Comparison of ENCODE assay signal across 11 cellular contexts in genomic region chr10:70457759-70458305, GRCh38. TPM values are rescaled to one million over a fixed set of nuclear protein-coding genes. Genes with fewer than 3 reads are reported as not detected.
DNase-seq lines count a peak whose midpoint lies in the region; ATAC-seq lines count a peak whose summit lies in the region.
"Had no signal": no experiment of that assay in that cellular context is flagged by ENCODE, and none has a peak within 500 bp of the region (broad histone marks: within the 10 kb centered on the region; RNA-seq: fewer than 3 reads in every experiment).

No MANE protein-coding gene starts in this region.

- no peak overlapping the region for H3K4ac ChIP-seq in mesenchymal stem cell (ENCODE audit: low read depth in 1 of 2, low read length in 2 of 2)

- no peak overlapping the region for H4K91ac ChIP-seq in mesenchymal stem cell (ENCODE audit: low read length)

- H4K8ac ChIP-seq in mesenchymal stem cell (ENCODE audit: low read length), result peak overlapping the region; percentile 19

- H2BK120ac ChIP-seq in mesenchymal stem cell (ENCODE audit: low read depth, low read length), result no peak overlapping the region

- DNase-seq in mesenchymal stem cell (no peak), kidney tubule cell (ENCODE audit: low spot score) (no peak), sciatic nerve (ENCODE audit: low spot score) (no peak), ecto neural progenitor cell (ENCODE audit: low spot score) (no peak)

- intact Hi-C loops in sciatic nerve (cut with DNase I), result no loop called here

- H3K14ac ChIP-seq in mesenchymal stem cell (ENCODE audit: low read length in 2 of 2), result peak overlapping the region in 1 of 2 experiments; percentile 89

- H3K4me3 ChIP-seq in HUES64 (ENCODE audit: low read length) (peak overlapping the region; percentile 52), mesenchymal stem cell (ENCODE audit: insufficient read depth in 1 of 2, low read depth in 1 of 2, low read length in 2 of 2) (peak overlapping the region; percentile 41 to 47), subcutaneous abdominal adipose tissue (ENCODE audit: low read depth in 1 of 5, low read length in 5 of 5) (peak overlapping the region; percentile 42 to 61 (median 46))

- peaks cover 44% of the 10 kb centered on the region for H3K4me1 ChIP-seq in HUES64 (ENCODE audit: insufficient read depth, low read length)
- H3K4me1 ChIP-seq in mesenchymal stem cell (ENCODE audit: control insufficient read depth, insufficient read depth, low read depth, low read length), result peaks cover 22% of the 10 kb centered on the region
- H3K4me1 ChIP-seq in subcutaneous abdominal adipose tissue (ENCODE audit: control insufficient read depth in 5 of 5, insufficient read depth in 5 of 5, low read length in 5 of 5), result peaks cover 2 to 40% (median 39%) of the 10 kb centered on the region in 5 donors

- H3K4me2 ChIP-seq in mesenchymal stem cell (ENCODE audit: low read length, poor library complexity, severe bottlenecking), result peak overlapping the region; percentile 79

- H3K27ac ChIP-seq in HUES64 (ENCODE audit: low read depth, low read length), result no peak overlapping the region
- peak overlapping the region; percentile 32 for H3K27ac ChIP-seq in cingulate gyrus (ENCODE audit: low read depth, low read length)
- H3K27ac ChIP-seq in mesenchymal stem cell (ENCODE audit: low read length, poor library complexity, severe bottlenecking), result no peak overlapping the region
- no peak overlapping the region for H3K27ac ChIP-seq in subcutaneous abdominal adipose tissue (ENCODE audit: low read depth, low read length)

- no peak overlapping the region for H2AK5ac ChIP-seq in mesenchymal stem cell (ENCODE audit: low read length, severe bottlenecking)

- WGBS in HUES64, result 19% methylated on average over 17 of the region's 17 CpGs
- WGBS in mesenchymal stem cell, result 41% methylated on average over 17 of the region's 17 CpGs

- H3K23ac ChIP-seq in mesenchymal stem cell (ENCODE audit: low read length in 2 of 2), result peak overlapping the region in 1 of 2 experiments; percentile 20

- peak overlapping the region in 1 of 2 experiments; percentile 92 for H3K18ac ChIP-seq in mesenchymal stem cell (ENCODE audit: low read depth in 1 of 2, low read length in 2 of 2)

- ATAC-seq in sciatic nerve (no peak), HG03108 (IDR thresholded peaks at IDR 0.05; ENCODE audit: unreplicated experiment) (no peak)

- H3K27me3 ChIP-seq in HUES64 (ENCODE audit: insufficient read depth, low read length), result peaks cover 58% of the 10 kb centered on the region
- peaks cover 44 to 46% of the 10 kb centered on the region in 2 experiments for H3K27me3 ChIP-seq in mesenchymal stem cell (ENCODE audit: control insufficient read depth in 1 of 2, insufficient read depth in 1 of 2, low read length in 2 of 2)
- H3K27me3 ChIP-seq in subcutaneous abdominal adipose tissue (ENCODE audit: control insufficient read depth in 5 of 5, insufficient read depth in 4 of 5, low read length in 5 of 5), result peaks cover 0 to 2% (median 0%) of the 10 kb centered on the region in 5 donors

- H3K36me3 ChIP-seq in HUES64 (ENCODE audit: insufficient read depth, low read length), result no peaks in the 10 kb centered on the region
- no peaks in the 10 kb centered on the region for H3K36me3 ChIP-seq in mesenchymal stem cell (ENCODE audit: control insufficient read depth in 1 of 2, insufficient read depth in 2 of 2, low read depth in 1 of 2, low read length in 2 of 2)
- no peaks in the 10 kb centered on the region for H3K36me3 ChIP-seq in subcutaneous abdominal adipose tissue (ENCODE audit: control insufficient read depth in 5 of 5, insufficient read depth in 5 of 5, low read length in 5 of 5)

- no peaks in the 10 kb centered on the region for H3K79me1 ChIP-seq in mesenchymal stem cell (replicated peaks; ENCODE audit: low read length, poor library complexity, severe bottlenecking)

- H2BK12ac ChIP-seq in mesenchymal stem cell (ENCODE audit: low read length in 2 of 2), result peak overlapping the region in 1 of 2 experiments; percentile 70

- H3K9me3 ChIP-seq in HUES64 (ENCODE audit: insufficient read depth, low read depth, low read length) (no peaks in the 10 kb centered on the region), mesenchymal stem cell (ENCODE audit: control insufficient read depth, low read length) (no peaks in the 10 kb centered on the region), subcutaneous abdominal adipose tissue (ENCODE audit: control insufficient read depth in 5 of 5, low read length in 5 of 5) (no peaks in the 10 kb centered on the region)

- H2AFZ ChIP-seq in mesenchymal stem cell (ENCODE audit: low read depth, low read length), result peak overlapping the region; percentile 63

- H3K9ac ChIP-seq in HUES64 (ENCODE audit: low read depth, low read length), result no peak overlapping the region; the same call in 1 of the 2 replicates
- no peak overlapping the region for H3K9ac ChIP-seq in mesenchymal stem cell (ENCODE audit: low read length)
- peak overlapping the region in 2 of 5 donors; percentile 46 to 52 for H3K9ac ChIP-seq in subcutaneous abdominal adipose tissue (ENCODE audit: low read length in 5 of 5)

- no peak overlapping the region for H2BK15ac ChIP-seq in mesenchymal stem cell (ENCODE audit: low read depth, poor library complexity, severe bottlenecking)

- no peak overlapping the region for H2BK5ac ChIP-seq in mesenchymal stem cell (ENCODE audit: low read depth, low read length, poor library complexity, severe bottlenecking)

RNA-seq across cellular contexts. Expression of gene NODAL, which starts 16.4 kb away (rescaled TPM):
- 34.6 TPM for polyA plus RNA-seq in HUES64 (2013, experiment 1 of 2)
- polyA plus RNA-seq in HUES64 (2013, experiment 2 of 2), result 31.5 TPM
- not detected for polyA plus RNA-seq in mesenchymal stem cell (2013, experiment 1 of 2)
- not detected for polyA plus RNA-seq in mesenchymal stem cell (2013, experiment 2 of 2)
- not detected for total RNA-seq in sciatic nerve
- total RNA-seq: H4, lung microvascular endothelial cell had no signal

RNA-seq across cellular contexts. Expression of gene PALD1, which starts 20.7 kb away (rescaled TPM):
- polyA plus RNA-seq in HUES64 (2013, experiment 1 of 2), result 15.2 TPM
- 16.1 TPM for polyA plus RNA-seq in HUES64 (2013, experiment 2 of 2)
- 0.01 TPM for polyA plus RNA-seq in mesenchymal stem cell (2013, experiment 1 of 2)
- polyA plus RNA-seq in mesenchymal stem cell (2013, experiment 2 of 2), result 0.01 TPM
- 7.8 TPM for total RNA-seq in sciatic nerve
- total RNA-seq: bronchial epithelial cell had no signal

RNA-seq across cellular contexts. Expression of gene EIF4EBP2, which starts 53.9 kb away (rescaled TPM):
- polyA plus RNA-seq in HUES64 (2013, experiment 1 of 2), result 84.4 TPM
- 92.2 TPM for polyA plus RNA-seq in HUES64 (2013, experiment 2 of 2)
- polyA plus RNA-seq in mesenchymal stem cell (2013, experiment 1 of 2), result 48.3 TPM
- 48.7 TPM for polyA plus RNA-seq in mesenchymal stem cell (2013, experiment 2 of 2)
- 57.8 TPM for total RNA-seq in sciatic nerve
